ENCODE assay signal across 13 cellular contexts in the genomic region with DNA sequence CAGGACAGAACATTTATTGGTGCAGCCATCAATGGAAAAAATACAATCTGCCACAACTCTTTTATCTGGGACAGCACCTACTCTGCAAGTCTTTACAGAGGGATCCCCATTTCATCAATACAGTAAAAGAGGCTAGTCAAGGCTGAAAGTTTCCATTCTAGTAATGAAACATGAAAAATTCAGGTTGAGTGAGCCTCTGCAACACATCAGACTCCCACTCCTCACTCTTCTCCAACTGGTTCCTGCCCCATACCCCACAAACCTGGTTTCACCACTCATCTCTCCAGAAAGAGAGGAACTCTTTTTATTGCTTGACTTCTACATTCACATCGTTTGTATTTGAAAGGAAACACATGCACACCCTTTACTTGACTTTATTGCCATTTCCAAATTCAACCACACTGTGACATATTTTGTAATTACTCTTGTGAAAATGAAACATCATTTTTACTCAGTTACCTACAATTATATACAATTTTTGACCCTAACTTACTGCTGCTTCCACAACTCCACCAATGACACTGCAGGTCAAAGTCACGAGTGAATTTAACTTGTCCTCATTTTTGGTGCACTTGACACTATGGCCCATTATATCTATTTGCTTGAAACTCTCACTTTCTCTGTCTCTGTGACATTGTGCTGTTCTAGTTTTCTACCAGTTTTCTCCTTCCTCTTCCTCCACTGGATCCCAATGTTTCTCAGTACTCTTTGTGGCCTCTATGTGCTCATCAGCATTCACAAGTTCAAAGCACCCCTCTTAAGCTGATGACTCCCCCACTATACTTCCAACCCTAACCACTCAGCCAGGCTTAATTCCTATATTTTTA. TPM values are rescaled to one million over a fixed set of nuclear protein-coding genes. Genes with fewer than 3 reads are reported as not detected.
DNase-seq lines count a peak whose midpoint lies in the region; ATAC-seq lines count a peak whose summit lies in the region.
"Had no signal": no experiment of that assay in that cellular context is flagged by ENCODE, and none has a peak within 500 bp of the region (broad histone marks: within the 10 kb centered on the region; RNA-seq: fewer than 3 reads in every experiment).

No MANE protein-coding gene starts in this region.

- no peak overlapping the region for H2BK120ac ChIP-seq in trophoblast cell (ENCODE audit: insufficient read depth, low read length, poor library complexity)

- no peak overlapping the region for H3K9ac ChIP-seq in trophoblast cell (ENCODE audit: low read length)

- DNase-seq in activated CD8-positive, alpha-beta memory T cell treated with anti-CD3 and anti-CD28 coated beads, Interleukin-2, amount 10 ng/mL, durations not matched to agents 7 days and 5 days, result no peak
- DNase-seq in activated CD8-positive, alpha-beta memory T cell treated with anti-CD3 and anti-CD28 coated beads, Interleukin-2, amount 50 U/mL, for 4 hours, result no peak
- no peak for DNase-seq in trophoblast cell
- no peak for DNase-seq in NCI-H226
- DNase-seq in NCI-H1694 treated with DMSO at 0.1 percent for 48 hours (lab: John Stamatoyannopoulos, UW), result no peak
- DNase-seq: left ventricle myocardium superior, NCI-H2227 treated with DMSO at 0.1 percent for 48 hours, uterus had no signal

- no peak overlapping the region for H2AFZ ChIP-seq in trophoblast cell (ENCODE audit: insufficient read depth, low read length, poor library complexity)

- no peak overlapping the region for H3K14ac ChIP-seq in trophoblast cell (ENCODE audit: low read length)

- peak overlapping the region; percentile 93 for H3K23ac ChIP-seq in trophoblast cell (ENCODE audit: low read length)

- H3K4me1 ChIP-seq in trophoblast cell (ENCODE audit: control insufficient read depth in 1 of 2, insufficient read depth in 2 of 2, low read length in 2 of 2), result peaks cover 11 to 16% of the 10 kb centered on the region in 2 experiments

- no peak overlapping the region for H4K8ac ChIP-seq in trophoblast cell (ENCODE audit: low read depth, low read length)

- H2BK12ac ChIP-seq in trophoblast cell (ENCODE audit: low read length), result no peak overlapping the region

- H3K36me3 ChIP-seq in trophoblast cell (ENCODE audit: control insufficient read depth in 1 of 2, insufficient read depth in 2 of 2, low read length in 2 of 2), result peaks cover 0 to 3% of the 10 kb centered on the region in 2 experiments
- H3K36me3 ChIP-seq: uterus had no signal

- H4K12ac ChIP-seq in trophoblast cell (ENCODE audit: low read depth, low read length), result no peak overlapping the region

- peak overlapping the region; percentile 78 for H3K4ac ChIP-seq in trophoblast cell (ENCODE audit: low read depth, low read length)

- H3K79me2 ChIP-seq in trophoblast cell (ENCODE audit: control insufficient read depth, insufficient read depth, low read length, poor library complexity), result peaks cover 4% of the 10 kb centered on the region

- no CpG with 5 or more reads among the region's 2 CpGs for WGBS in trophoblast cell (ENCODE audit: extremely low coverage, insufficient coverage, insufficient read length)

- H3K27ac ChIP-seq in trophoblast cell (ENCODE audit: low read depth, low read length), result no peak overlapping the region
- H3K27ac ChIP-seq: uterus had no signal

- H2BK5ac ChIP-seq in trophoblast cell (ENCODE audit: low read depth, low read length, poor library complexity), result no peak overlapping the region

- no peak overlapping the region for H3K27ac Mint-ChIP-seq in activated CD8-positive, alpha-beta memory T cell treated with anti-CD3 and anti-CD28 coated beads, Interleukin-2, amount 10 ng/mL, durations not matched to agents 7 days and 5 days
- H3K27ac Mint-ChIP-seq: activated T-helper 2 cell treated with anti-CD3 and anti-CD28 coated beads, Interferon-gamma antibody, Interleukin-2, Interleukin-4, amounts not matched to agents 10 μg/mL and 5 μg/mL and 100 μg/mL, durations not matched to agents 14 hours and 24 hours and 36 hours had no signal

- H3K4me1 Mint-ChIP-seq in activated CD8-positive, alpha-beta memory T cell treated with anti-CD3 and anti-CD28 coated beads, Interleukin-2, amount 10 ng/mL, durations not matched to agents 7 days and 5 days, result peaks cover 40% of the 10 kb centered on the region

- CTCF ChIA-PET in activated CD8-positive, alpha-beta memory T cell treated with anti-CD3 and anti-CD28 coated beads, Interleukin-2, amount 10 ng/mL, durations not matched to agents 7 days and 5 days (lab: Charles Lee), result no interaction called here

- no peaks in the 10 kb centered on the region for H3K27me3 Mint-ChIP-seq in activated CD8-positive, alpha-beta memory T cell treated with anti-CD3 and anti-CD28 coated beads, Interleukin-2, amount 10 ng/mL, durations not matched to agents 7 days and 5 days

- no peaks in the 10 kb centered on the region for H3K27me3 ChIP-seq in trophoblast cell (ENCODE audit: insufficient read depth, low read length)
- H3K27me3 ChIP-seq: uterus had no signal

- H4K91ac ChIP-seq in trophoblast cell (ENCODE audit: low read depth, low read length), result no peak overlapping the region

- H3K4me2 ChIP-seq in trophoblast cell (ENCODE audit: low read length), result no peak overlapping the region

- peaks cover 6% of the 10 kb centered on the region for H3K79me1 ChIP-seq in trophoblast cell (ENCODE audit: low read length)

- peak; percentile 20 for ATAC-seq in activated CD8-positive, alpha-beta memory T cell treated with anti-CD3 and anti-CD28 coated beads, Interleukin-2, amount 10 ng/mL, durations not matched to agents 7 days and 5 days
- ATAC-seq in GM19351 (IDR thresholded peaks at IDR 0.05; ENCODE audit: unreplicated experiment), result peak; percentile 67
- peak; percentile 50 for ATAC-seq in HG03432 (IDR thresholded peaks at IDR 0.05; ENCODE audit: unreplicated experiment)
- ATAC-seq in HG03378 (IDR thresholded peaks at IDR 0.05; ENCODE audit: unreplicated experiment), result no peak
- ATAC-seq: left ventricle myocardium superior had no signal

- H3K4me3 Mint-ChIP-seq in activated CD8-positive, alpha-beta memory T cell treated with anti-CD3 and anti-CD28 coated beads, Interleukin-2, amount 10 ng/mL, durations not matched to agents 7 days and 5 days, result no peak overlapping the region

- no peak overlapping the region for H3K18ac ChIP-seq in trophoblast cell (ENCODE audit: low read length)

- H3K9me3 ChIP-seq in trophoblast cell (ENCODE audit: insufficient read depth, low read depth, low read length), result no peaks in the 10 kb centered on the region
- H3K9me3 ChIP-seq: uterus had no signal

- no peaks in the 10 kb centered on the region for H3K9me3 Mint-ChIP-seq in activated CD8-positive, alpha-beta memory T cell treated with anti-CD3 and anti-CD28 coated beads, Interleukin-2, amount 10 ng/mL, durations not matched to agents 7 days and 5 days (ENCODE audit: low read depth)
- H3K9me3 Mint-ChIP-seq: activated T-helper 2 cell treated with anti-CD3 and anti-CD28 coated beads, Interferon-gamma antibody, Interleukin-2, Interleukin-4, amounts not matched to agents 10 μg/mL and 5 μg/mL and 100 μg/mL, durations not matched to agents 14 hours and 24 hours and 36 hours had no signal

- H3K36me3 Mint-ChIP-seq in activated CD8-positive, alpha-beta memory T cell treated with anti-CD3 and anti-CD28 coated beads, Interleukin-2, amount 10 ng/mL, durations not matched to agents 7 days and 5 days, result peaks cover 39% of the 10 kb centered on the region

- no peak overlapping the region for H3K4me3 ChIP-seq in trophoblast cell (ENCODE audit: low read depth, low read length)
- H3K4me3 ChIP-seq: uterus had no signal

- no peak overlapping the region for H2AK5ac ChIP-seq in trophoblast cell (ENCODE audit: low read length)

RNA-seq across cellular contexts. Expression of a gene that starts 8.0 kb away (rescaled TPM):
- 10 to 100 TPM; 16.9 to 24.1 TPM for total RNA-seq in activated CD8-positive, alpha-beta memory T cell treated with anti-CD3 and anti-CD28 coated beads, Interleukin-2, amount 10 ng/mL, durations not matched to agents 7 days and 5 days
- 11.1 and 11.2 TPM in 2 replicates for polyA plus RNA-seq in trophoblast cell (2013)

RNA-seq across cellular contexts. Expression of a gene that starts 19.1 kb away (rescaled TPM):
- total RNA-seq in activated CD8-positive, alpha-beta memory T cell treated with anti-CD3 and anti-CD28 coated beads, Interleukin-2, amount 10 ng/mL, durations not matched to agents 7 days and 5 days, result 10 to 100 TPM; 38.7 to 41.2 TPM
- polyA plus RNA-seq in trophoblast cell (2013), result 0.57 and 0.79 TPM in 2 replicates
- total RNA-seq: H1 had no signal
